In genomic region chr21:31136891-31137290, GRCh38 we compare ENCODE assay signal across 9 cellular contexts.
DNase-seq lines count a peak whose midpoint lies in the region; ATAC-seq and TF ChIP-seq lines count a peak whose summit lies in the region.
"Had no signal": no experiment of that assay in that cellular context is flagged by ENCODE, and none has a peak within 500 bp of the region (broad histone marks: within the 10 kb centered on the region; RNA-seq: fewer than 3 reads in every experiment).

No MANE protein-coding gene starts in this region.

- peaks cover 79% of the 10 kb centered on the region for H3K36me3 Mint-ChIP-seq in activated CD8-positive, alpha-beta T cell treated with anti-CD3 and anti-CD28 coated beads for 36 hours (ENCODE audit: low read depth)

- H3K4me1 Mint-ChIP-seq in activated CD8-positive, alpha-beta T cell treated with anti-CD3 and anti-CD28 coated beads for 36 hours (ENCODE audit: low read depth): peaks cover 35% of the 10 kb centered on the region

- no peaks in the 10 kb centered on the region for H3K27me3 Mint-ChIP-seq in activated CD8-positive, alpha-beta T cell treated with anti-CD3 and anti-CD28 coated beads for 36 hours

- CTCF ChIA-PET in activated CD8-positive, alpha-beta T cell treated with anti-CD3 and anti-CD28 coated beads for 36 hours (lab: Charles Lee): no interaction called here

- DNase-seq in medulla oblongata (ENCODE audit: extremely low spot score): peak; percentile 37
- DNase-seq in iPS-NIHi11 (ENCODE audit: low spot score): no peak
- DNase-seq in activated CD8-positive, alpha-beta T cell treated with anti-CD3 and anti-CD28 coated beads for 36 hours: no peak
- DNase-seq in NCI-H345 treated with DMSO at 0.1 percent for 48 hours (lab: John Stamatoyannopoulos, UW; ENCODE audit: unreplicated experiment): no peak
- no peak for DNase-seq in activated effector memory CD4-positive, alpha-beta T cell treated with Interleukin-2 at 50 U/mL for 16 hours
- DNase-seq: NCI-H526 had no signal

- POLR2A ChIA-PET in activated CD8-positive, alpha-beta T cell treated with anti-CD3 and anti-CD28 coated beads for 36 hours (lab: Charles Lee): interaction anchor here (0.9 kb wide), 1 partner anchor 10 kb away, joined by 5 read pairs; no protein-coding TSS in a partner anchor

- no peak overlapping the region for H3K27ac Mint-ChIP-seq in activated CD8-positive, alpha-beta T cell treated with anti-CD3 and anti-CD28 coated beads for 36 hours

- peak; percentile 41 for ATAC-seq in GM18867 (IDR thresholded peaks at IDR 0.05; ENCODE audit: unreplicated experiment)
- ATAC-seq in HG02763 (IDR thresholded peaks at IDR 0.05; ENCODE audit: unreplicated experiment): peak; percentile 33
- no peak for ATAC-seq in activated CD8-positive, alpha-beta T cell treated with anti-CD3 and anti-CD28 coated beads for 36 hours

- no peaks in the 10 kb centered on the region for H3K9me3 Mint-ChIP-seq in activated CD8-positive, alpha-beta T cell treated with anti-CD3 and anti-CD28 coated beads for 36 hours

- H3K4me3 Mint-ChIP-seq in activated CD8-positive, alpha-beta T cell treated with anti-CD3 and anti-CD28 coated beads for 36 hours: no peak overlapping the region

- intact Hi-C loops in activated CD8-positive, alpha-beta T cell treated with anti-CD3 and anti-CD28 coated beads for 36 hours (cut with micrococcal nuclease): no loop called here

- TF ChIP-seq CTCF in activated CD8-positive, alpha-beta T cell treated with anti-CD3 and anti-CD28 coated beads for 36 hours (IDR thresholded peaks at IDR 0.05): no peak

TF ChIP-seq in PFSK-1, 5 proteins besides CTCF, POLR2A, EP300 and RAD21:
- TF ChIP-seq FOXP2 (optimal IDR thresholded peaks at IDR 0.05; ENCODE audit: borderline replicate concordance, extremely low read depth, extremely low read length, insufficient read depth) (peak; percentile 66), TAF1 (IDR thresholded peaks at IDR 0.05; ENCODE audit: borderline replicate concordance, insufficient read depth, low read length) (no peak)
